9 cellular contexts compared by ENCODE assay signal in the genomic region with DNA sequence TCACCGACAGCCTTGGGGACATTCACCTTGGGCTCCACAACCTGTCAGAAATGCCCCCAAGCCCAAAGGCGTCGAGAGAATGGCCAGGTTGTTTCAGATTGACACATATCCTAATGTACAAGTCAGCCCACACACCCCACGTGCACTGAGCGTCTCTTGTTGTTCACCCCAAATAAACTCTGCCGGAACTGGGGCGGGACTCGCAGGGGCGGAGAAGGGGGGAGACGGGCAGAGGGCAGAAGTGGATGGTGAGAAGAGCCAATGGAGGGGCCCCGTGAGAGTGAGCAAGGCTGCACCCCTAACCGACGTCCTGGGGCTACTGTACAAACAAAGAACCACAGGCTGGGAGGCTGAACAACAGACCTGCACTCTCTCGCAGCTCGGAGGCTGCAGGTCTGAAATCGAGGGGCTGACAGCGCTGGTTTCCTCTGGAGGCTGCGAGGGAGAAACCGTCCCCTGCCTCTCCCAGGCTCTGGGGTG. TPM values are rescaled to one million over a fixed set of nuclear protein-coding genes. Genes with fewer than 3 reads are reported as not detected.
DNase-seq lines count a peak whose midpoint lies in the region; ATAC-seq and TF ChIP-seq lines count a peak whose summit lies in the region.
"Had no signal": no experiment of that assay in that cellular context is flagged by ENCODE, and none has a peak within 500 bp of the region (broad histone marks: within the 10 kb centered on the region; RNA-seq: fewer than 3 reads in every experiment).

No MANE protein-coding gene starts in this region.

- intact Hi-C loops in Panc1 (cut with micrococcal nuclease; ENCODE audit: unreplicated experiment) (no loop called here), A673 (cut with micrococcal nuclease; ENCODE audit: unreplicated experiment) (no loop called here)
- intact Hi-C loops in activated naive CD4-positive, alpha-beta T cell treated with anti-CD3 and anti-CD28 coated beads for 36 hours (cut with micrococcal nuclease), result loop anchor here (1.0 to 5.0 kb wide), 7 partner anchors 54 to 700 kb away; partner anchors contain the start of genes MX2 and PRDM15

- BruUV-seq in Panc1 (replicated peaks; lab: Mats Ljungman, UMichigan) (no TSS peak), A673 (replicated peaks; lab: Mats Ljungman, UMichigan) (no TSS peak)

- DNase-seq in Panc1 (ENCODE audit: low read depth, low spot score) (no peak), glomerular visceral epithelial cell (ENCODE audit: extremely low spot score) (no peak), hepatic stellate cell (ENCODE audit: low spot score) (no peak), A673 (ENCODE audit: low spot score) (no peak)
- peak; percentile 84 for DNase-seq in activated naive CD4-positive, alpha-beta T cell treated with anti-CD3 and anti-CD28 coated beads for 36 hours
- DNase-seq in stimulated activated CD4-positive, alpha-beta T cell treated with anti-CD3 and anti-CD28 coated beads, Interleukin-12 subunit alpha, Interleukin-12 subunit beta, amount 100 ng/mL, for 24 hours (ENCODE audit: low read depth in 2 of 2), result peak; percentile 51 to 55

- H3K27ac Mint-ChIP-seq in activated naive CD4-positive, alpha-beta T cell treated with anti-CD3 and anti-CD28 coated beads for 36 hours, result peak overlapping the region; percentile 30

- no peak for TF ChIP-seq CTCF in Panc1 (IDR thresholded peaks at IDR 0.05)
- TF ChIP-seq CTCF in A673 (conservative IDR thresholded peaks at IDR 0.05; ENCODE audit: low read depth, low read length), result no peak

- peak; percentile 75 for TF ChIP-seq POLR2A in GM18526 (IDR thresholded peaks at IDR 0.05; ENCODE audit: extremely low read depth, insufficient read length)

- H3K27ac ChIP-seq in Panc1 (ENCODE audit: low read length) (no peak overlapping the region), A673 (ENCODE audit: low read depth, low read length, poor library complexity, severe bottlenecking) (no peak overlapping the region)

- H3K9me3 ChIP-seq in Panc1 (ENCODE audit: control insufficient read depth, insufficient read depth, low read depth, low read length) (no peaks in the 10 kb centered on the region), A673 (ENCODE audit: low read depth, low read length, poor library complexity, severe bottlenecking) (no peaks in the 10 kb centered on the region)

- ATAC-seq in HG02943 (IDR thresholded peaks at IDR 0.05; ENCODE audit: low read depth, unreplicated experiment), result peak; percentile 53
- 0 out of 2 replicates have a peak, but pooled peaks have one; percentile 19 for ATAC-seq in Panc1

- POLR2A ChIA-PET in Panc1 (lab: Charles Lee) (no interaction called here), A673 (lab: Charles Lee; ENCODE audit: low non-redundant PET) (no interaction called here)

- no peaks in the 10 kb centered on the region for H3K27me3 ChIP-seq in Panc1 (ENCODE audit: control insufficient read depth, insufficient read depth, low read length)
- H3K27me3 ChIP-seq in A673 (replicated peaks; ENCODE audit: insufficient read depth, low read depth, low read length, poor library complexity), result no peaks in the 10 kb centered on the region

- H3K9me3 Mint-ChIP-seq in activated naive CD4-positive, alpha-beta T cell treated with anti-CD3 and anti-CD28 coated beads for 36 hours, result no peaks in the 10 kb centered on the region

- H3K4me3 Mint-ChIP-seq in activated naive CD4-positive, alpha-beta T cell treated with anti-CD3 and anti-CD28 coated beads for 36 hours, result peak overlapping the region; percentile 14

- H3K4me1 ChIP-seq in Panc1 (ENCODE audit: control insufficient read depth, insufficient read depth, low read length) (no peaks in the 10 kb centered on the region), A673 (ENCODE audit: insufficient read depth, low read length, poor library complexity, severe bottlenecking) (peaks cover 11% of the 10 kb centered on the region)

- CTCF ChIA-PET in Panc1 (lab: Charles Lee) (no interaction called here), A673 (lab: Charles Lee) (no interaction called here)
- CTCF ChIA-PET in activated naive CD4-positive, alpha-beta T cell treated with anti-CD3 and anti-CD28 coated beads for 36 hours (lab: Charles Lee), result interaction anchor here (1.4 to 3.3 kb wide), 2 partner anchors 45 to 55 kb away, joined by 5 to 14 read pairs; no protein-coding TSS in a partner anchor

- H3K4me1 Mint-ChIP-seq in activated naive CD4-positive, alpha-beta T cell treated with anti-CD3 and anti-CD28 coated beads for 36 hours (ENCODE audit: low read depth), result peaks cover 49% of the 10 kb centered on the region

- H3K36me3 ChIP-seq in Panc1 (ENCODE audit: control insufficient read depth, insufficient read depth, low read length) (no peaks in the 10 kb centered on the region), A673 (ENCODE audit: insufficient read depth, low read length, poor library complexity, severe bottlenecking) (no peaks in the 10 kb centered on the region)

- H3K27me3 Mint-ChIP-seq in activated naive CD4-positive, alpha-beta T cell treated with anti-CD3 and anti-CD28 coated beads for 36 hours (ENCODE audit: low read depth), result no peaks in the 10 kb centered on the region

- in situ Hi-C loops in Panc1 (cut with HindIII; ENCODE audit: low pct_unique_long_range_greater_than_20kb, low sequenced_read_pairs), result no loop called here

- H3K4me3 ChIP-seq in Panc1 (ENCODE audit: low read depth in 2 of 2, low read length in 2 of 2) (no peak overlapping the region), A673 (ENCODE audit: low read depth, low read length, poor library complexity, severe bottlenecking) (no peak overlapping the region)

- H3K36me3 Mint-ChIP-seq in activated naive CD4-positive, alpha-beta T cell treated with anti-CD3 and anti-CD28 coated beads for 36 hours (ENCODE audit: low read depth), result no peaks in the 10 kb centered on the region

RNA-seq across cellular contexts. Expression of gene UMODL1, which starts 8.5 kb away (rescaled TPM):
- total RNA-seq in Panc1 (2021; ENCODE audit: unreplicated experiment) (0.18 TPM), A673 (2021) (not detected in 2 replicates)
- not detected for polyA plus RNA-seq in Panc1 (2012; ENCODE audit: insufficient read length)
- total RNA-seq in activated naive CD4-positive, alpha-beta T cell treated with anti-CD3 and anti-CD28 coated beads for 36 hours, result not detected
- total RNA-seq: fibroblast of villous mesenchyme had no signal

RNA-seq across cellular contexts. Expression of gene ZBTB21, which starts 52.4 kb away (rescaled TPM):
- total RNA-seq in Panc1 (2021; ENCODE audit: unreplicated experiment) (17.9 TPM), A673 (2021) (19.5 and 20.7 TPM in 2 replicates)
- polyA plus RNA-seq in Panc1 (2012; ENCODE audit: insufficient read length), result 5.7 TPM
- 10 to 100 TPM; 27.8 to 28.0 TPM for total RNA-seq in activated naive CD4-positive, alpha-beta T cell treated with anti-CD3 and anti-CD28 coated beads for 36 hours

Comparison
In these comparisons a context has a peak if more than half of its experiments do, and no peak if none do; other contexts are left out.
1. DNase-seq: peak in activated naive CD4-positive, alpha-beta T cell treated with anti-CD3 and anti-CD28 coated beads for 36 hours (single experiment) and stimulated activated CD4-positive, alpha-beta T cell treated with anti-CD3 and anti-CD28 coated beads, Interleukin-12 subunit alpha, Interleukin-12 subunit beta, amount 100 ng/mL, for 24 hours (2 of 2); none in Panc1 (single experiment), glomerular visceral epithelial cell (single experiment), hepatic stellate cell (single experiment) and A673 (single experiment).